In the genomic region with DNA sequence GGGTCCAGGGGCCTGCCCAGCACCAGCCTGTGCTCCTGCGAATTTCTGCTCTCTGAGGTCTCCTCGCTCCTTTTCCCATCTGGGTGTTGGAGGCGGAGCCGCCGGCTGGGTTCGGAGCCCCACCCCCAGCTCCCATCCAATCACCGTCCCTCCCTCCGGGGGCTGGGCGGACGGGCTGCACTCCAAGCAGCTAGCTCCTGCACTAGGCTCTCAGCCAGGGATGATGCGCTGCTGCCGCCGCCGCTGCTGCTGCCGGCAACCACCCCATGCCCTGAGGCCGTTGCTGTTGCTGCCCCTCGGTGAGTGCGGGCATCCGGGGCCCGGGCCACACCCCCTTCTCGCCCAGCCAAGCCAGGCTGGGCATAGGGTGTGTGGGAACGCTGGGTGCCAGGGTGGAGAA, we compare ENCODE assay signal across 8 cellular contexts. TPM values are rescaled to one million over a fixed set of nuclear protein-coding genes. Genes with fewer than 3 reads are reported as not detected.
DNase-seq lines count a peak whose midpoint lies in the region; ATAC-seq and TF ChIP-seq lines count a peak whose summit lies in the region.

A gene (plus strand): TSS at position 202 of the 400 bp plus-strand sequence. CDS start 19 bp downstream, at position 221.

- no peak for TF ChIP-seq CTCF in epithelial cell of esophagus (IDR thresholded peaks at IDR 0.05; ENCODE audit: insufficient read depth, low read depth, low read length, missing control alignments)

- H3K4me3 ChIP-seq in epithelial cell of esophagus (ENCODE audit: low read length), result no peak within 1 kb of the TSS

- no peak for ATAC-seq in GM19324 (IDR thresholded peaks at IDR 0.05; ENCODE audit: low FRiP score, unreplicated experiment)
- ATAC-seq in HG02981 (IDR thresholded peaks at IDR 0.05; ENCODE audit: unreplicated experiment), result no peak

- DNase-seq in Daoy (ENCODE audit: low read depth) (peak; percentile 87), NCI-H69 (lab: John Stamatoyannopoulos, UW) (peak; percentile 60), epithelial cell of esophagus (ENCODE audit: low read depth) (peak; percentile 89), medulla oblongata (ENCODE audit: extremely low spot score) (peak; percentile 88), GM19240 (ENCODE audit: insufficient read length, low spot score) (no peak)
- DNase-seq in stimulated activated CD4-positive, alpha-beta T cell treated with anti-CD3 and anti-CD28 coated beads, Interleukin-2, amount 100 ng/mL, for 48 hours, result no peak

RNA-seq across cellular contexts. Expression of the gene that starts here (rescaled TPM):
- not detected in 2 replicates for total RNA-seq in Daoy (2014; rRNA removed; shearing (Covaris generic))

Comparison
In these comparisons a context has a peak if more than half of its experiments do, and no peak if none do; other contexts are left out.
1. Peak in DNase-seq in Daoy; RNA of the gene not detected or under 1 TPM.
2. DNase-seq: peak in NCI-H69 (single experiment), epithelial cell of esophagus (single experiment) and medulla oblongata (single experiment); none in stimulated activated CD4-positive, alpha-beta T cell treated with anti-CD3 and anti-CD28 coated beads, Interleukin-2, amount 100 ng/mL, for 48 hours (0 of 2) and GM19240 (single experiment).